Comparison of ENCODE assay signal across 9 cellular contexts in the genomic region with DNA sequence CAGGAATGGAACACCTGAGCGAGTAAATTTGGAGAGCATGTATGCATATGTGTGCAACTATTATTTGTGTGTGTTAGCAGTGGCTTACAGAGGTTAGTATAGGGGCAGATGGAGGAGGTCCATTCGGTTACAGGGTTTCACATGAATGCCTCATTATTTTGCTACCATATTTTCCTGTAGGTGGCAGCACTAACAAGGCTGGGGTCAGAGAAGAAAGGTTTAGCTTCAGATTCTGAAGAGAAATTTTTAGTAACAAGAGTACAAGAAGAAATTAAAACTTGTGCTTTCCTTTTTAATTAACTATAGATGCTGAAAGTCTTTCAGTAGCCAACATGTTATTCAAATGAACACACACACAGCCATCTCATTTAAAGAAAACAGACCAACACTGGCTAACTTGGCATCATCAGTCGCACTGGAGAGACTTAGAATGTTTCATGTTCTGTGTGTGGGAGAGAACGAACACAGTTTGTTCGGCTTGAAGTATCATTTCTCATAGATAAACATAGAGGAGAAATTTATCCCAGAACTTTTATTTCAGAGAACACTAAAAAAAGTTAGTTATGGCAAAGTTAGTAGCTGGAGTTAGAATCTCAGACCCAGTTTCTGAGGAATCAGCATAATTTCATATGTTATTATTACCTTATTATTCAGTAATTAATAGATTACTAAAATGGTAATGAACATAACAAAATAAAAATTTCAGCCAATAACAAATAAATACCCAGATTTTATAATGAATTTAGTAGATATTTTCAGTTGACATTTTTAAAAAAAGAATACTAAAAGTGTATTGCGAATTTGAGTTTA.
DNase-seq lines count a peak whose midpoint lies in the region; ATAC-seq and TF ChIP-seq lines count a peak whose summit lies in the region.
"Had no signal": no experiment of that assay in that cellular context is flagged by ENCODE, and none has a peak within 500 bp of the region (broad histone marks: within the 10 kb centered on the region; RNA-seq: fewer than 3 reads in every experiment).

No MANE protein-coding gene starts in this region.

- intact Hi-C loops in MCF 10A (cut with micrococcal nuclease) = loop anchor here (1.0 kb wide), 3 partner anchors 266 to 317 kb away; no protein-coding TSS in a partner anchor
- intact Hi-C loops in CD4-positive, alpha-beta T cell (cut with DNase I, micrococcal nuclease) = no loop called here

- H3K27ac Mint-ChIP-seq in MCF 10A (ENCODE audit: low read depth, unreplicated experiment) = no peak overlapping the region
- no peak overlapping the region for H3K27ac Mint-ChIP-seq in CD4-positive, alpha-beta T cell
- H3K27ac Mint-ChIP-seq: T-helper 1 cell treated with Interleukin-12 subunit alpha and Interleukin-12 subunit beta and Interleukin-4 antibody, amounts not matched to agents 30 μg/mL and 1 μg/mL, for 36 hours had no signal

- no peaks in the 10 kb centered on the region for H3K4me1 Mint-ChIP-seq in MCF 10A (ENCODE audit: insufficient read depth, unreplicated experiment)
- H3K4me1 Mint-ChIP-seq in CD4-positive, alpha-beta T cell (ENCODE audit: low read depth) = no peaks in the 10 kb centered on the region

- CTCF ChIA-PET in MCF 10A (lab: Yijun Ruan, JAX) = interaction anchor here (0.6 to 3.7 kb wide), 33 partner anchors 8 to 1125 kb away, joined by 3 to 25 read pairs (median 3); no protein-coding TSS in a partner anchor
- CTCF ChIA-PET in CD4-positive, alpha-beta T cell (lab: Charles Lee) = no interaction called here

- ATAC-seq in GM18870 (IDR thresholded peaks at IDR 0.05; ENCODE audit: unreplicated experiment) = peak; percentile 74
- ATAC-seq in HG03025 (IDR thresholded peaks at IDR 0.05; ENCODE audit: low FRiP score, unreplicated experiment) = peak; percentile 82
- ATAC-seq in CD4-positive, alpha-beta T cell (ENCODE audit: poor library complexity) = no peak

- no peaks in the 10 kb centered on the region for H3K9me3 ChIP-seq in CD4-positive, alpha-beta T cell (ENCODE audit: control insufficient read depth, low read length)

- no peak overlapping the region for H3K27ac ChIP-seq in CD4-positive, alpha-beta T cell (ENCODE audit: low read depth, low read length)

- no peaks in the 10 kb centered on the region for H3K9me3 Mint-ChIP-seq in MCF 10A (ENCODE audit: unreplicated experiment)
- no peaks in the 10 kb centered on the region for H3K9me3 Mint-ChIP-seq in CD4-positive, alpha-beta T cell
- H3K9me3 Mint-ChIP-seq: T-helper 1 cell treated with Interleukin-12 subunit alpha and Interleukin-12 subunit beta and Interleukin-4 antibody, amounts not matched to agents 30 μg/mL and 1 μg/mL, for 36 hours had no signal

- H3K27me3 Mint-ChIP-seq in MCF 10A (ENCODE audit: insufficient read depth, unreplicated experiment) = peaks cover 81% of the 10 kb centered on the region
- peaks cover 4% of the 10 kb centered on the region for H3K27me3 Mint-ChIP-seq in CD4-positive, alpha-beta T cell

- no TSS peak for BruUV-seq in MCF 10A (replicated peaks; lab: Mats Ljungman, UMichigan)

- TF ChIP-seq CTCF in MCF 10A (IDR thresholded peaks at IDR 0.05; ENCODE audit: unreplicated experiment) = peak; percentile 73
- no peak for TF ChIP-seq CTCF in CD4-positive, alpha-beta T cell (IDR thresholded peaks at IDR 0.05)

- H3K36me3 Mint-ChIP-seq in MCF 10A (ENCODE audit: insufficient read depth, unreplicated experiment) = no peaks in the 10 kb centered on the region
- no peaks in the 10 kb centered on the region for H3K36me3 Mint-ChIP-seq in CD4-positive, alpha-beta T cell (ENCODE audit: low read depth)

- POLR2A ChIA-PET in MCF 10A (lab: Yijun Ruan, JAX) = interaction anchor here (1.4 kb wide), 1 partner anchor 9 kb away, joined by 3 read pairs; no protein-coding TSS in a partner anchor
- POLR2A ChIA-PET in CD4-positive, alpha-beta T cell (lab: Charles Lee) = no interaction called here

- no peak overlapping the region for H3K4me3 Mint-ChIP-seq in MCF 10A (ENCODE audit: unreplicated experiment)
- H3K4me3 Mint-ChIP-seq in CD4-positive, alpha-beta T cell = no peak overlapping the region
- H3K4me3 Mint-ChIP-seq: T-helper 1 cell treated with Interleukin-12 subunit alpha and Interleukin-12 subunit beta and Interleukin-4 antibody, amounts not matched to agents 30 μg/mL and 1 μg/mL, for 36 hours had no signal

- H3K27me3 ChIP-seq in CD4-positive, alpha-beta T cell (ENCODE audit: control insufficient read depth, insufficient read depth, low read length) = peaks cover 4% of the 10 kb centered on the region

- peak; percentile 9 for DNase-seq in COLO668 (lab: John Stamatoyannopoulos, UW; ENCODE audit: unreplicated experiment)
- peak; percentile 17 for DNase-seq in NCI-H345 (lab: John Stamatoyannopoulos, UW)
- peak; percentile 62 for DNase-seq in MCF 10A (ENCODE audit: unreplicated experiment)
- peak; percentile 55 for DNase-seq in kidney glomerular epithelial cell (lab: John Stamatoyannopoulos, UW)
- no peak for DNase-seq in activated CD8-positive, alpha-beta memory T cell treated with anti-CD3 and anti-CD28 coated beads, Interleukin-2, amount 50 U/mL, for 48 hours
- no peak for DNase-seq in CD4-positive, alpha-beta T cell

Comparison
In these comparisons a context has a peak if more than half of its experiments do, and no peak if none do; other contexts are left out.
1. DNase-seq: peak in COLO668 (single experiment), NCI-H345 (single experiment), MCF 10A (single experiment) and kidney glomerular epithelial cell (single experiment); none in activated CD8-positive, alpha-beta memory T cell treated with anti-CD3 and anti-CD28 coated beads, Interleukin-2, amount 50 U/mL, for 48 hours (single experiment) and CD4-positive, alpha-beta T cell (0 of 10).